15 cellular contexts compared by ENCODE assay signal in the genomic region with DNA sequence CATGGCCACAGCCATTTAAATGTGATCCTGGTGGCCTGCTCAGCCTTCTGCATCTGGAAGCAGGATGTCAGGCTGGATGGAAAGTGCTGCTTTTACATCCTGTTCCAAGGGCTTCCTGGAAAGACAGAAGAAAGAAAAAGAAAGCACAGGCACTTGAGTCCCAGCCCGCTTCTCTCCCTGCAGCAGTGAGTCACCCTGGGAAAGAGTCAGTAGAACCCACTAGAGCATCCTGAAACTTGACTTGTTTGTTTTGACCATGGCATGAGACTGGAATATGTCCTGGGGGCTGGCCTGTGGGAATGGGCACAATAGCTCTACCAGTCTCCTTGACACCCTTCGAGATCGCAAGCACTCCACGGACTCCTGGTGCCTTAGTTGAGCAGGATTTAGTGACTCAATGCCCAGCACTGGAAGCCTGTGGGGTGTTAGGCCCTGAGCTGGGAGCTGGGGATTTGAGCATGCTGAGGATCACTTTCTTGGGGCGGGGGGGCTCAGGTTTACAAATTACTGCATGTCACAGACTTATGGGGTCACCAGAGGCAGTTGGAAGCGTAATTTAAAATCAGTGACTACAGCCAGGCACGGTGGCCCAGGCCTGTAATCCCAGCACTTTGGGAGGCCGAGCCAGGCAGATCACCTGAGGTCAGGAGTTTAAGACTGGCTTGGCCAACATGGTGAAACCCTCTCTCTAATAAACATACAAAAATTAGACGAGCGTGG. TPM values are rescaled to one million over a fixed set of nuclear protein-coding genes. Genes with fewer than 3 reads are reported as not detected.
A peak's percentile ranks its signal among the peaks of the same experiment; 100 is the strongest.
DNase-seq lines count a peak whose midpoint lies in the region; ATAC-seq, FAIRE-seq and TF ChIP-seq lines count a peak whose summit lies in the region.
"Had no signal": no experiment of that assay in that cellular context is flagged by ENCODE, and none has a peak within 500 bp of the region (broad histone marks: within the 10 kb centered on the region; RNA-seq: fewer than 3 reads in every experiment).

No MANE protein-coding gene starts in this region.

- H3K27me3 ChIP-seq in GM23338 (ENCODE audit: insufficient read depth) (no peaks in the 10 kb centered on the region), astrocyte (ENCODE audit: insufficient read depth, low read length) (peaks cover 4% of the 10 kb centered on the region)

- no peaks in the 10 kb centered on the region for H3F3A ChIP-seq in GM23338 (replicated peaks; ENCODE audit: low read depth)

- no peak overlapping the region for H3K9ac ChIP-seq in astrocyte (ENCODE audit: low read length)

- H3K27me3 Mint-ChIP-seq in GM23338 (ENCODE audit: insufficient read depth, low read depth, poor library complexity) (peaks cover 11% of the 10 kb centered on the region), astrocyte (ENCODE audit: low read depth, unreplicated experiment) (peaks cover 5% of the 10 kb centered on the region)
- H3K27me3 Mint-ChIP-seq in natural killer cell treated with Interleukin-12 subunit alpha and Interleukin-12 subunit beta and Interleukin-15 and Interleukin-18, amount 100 ng/mL, for 72 hours: no peaks in the 10 kb centered on the region

- peaks cover 18% of the 10 kb centered on the region for H3K4me1 Mint-ChIP-seq in GM23338
- H3K4me1 Mint-ChIP-seq in astrocyte (ENCODE audit: low read depth, unreplicated experiment): peaks cover 14% of the 10 kb centered on the region
- H3K4me1 Mint-ChIP-seq in natural killer cell treated with Interleukin-12 subunit alpha and Interleukin-12 subunit beta and Interleukin-15 and Interleukin-18, amount 100 ng/mL, for 72 hours (ENCODE audit: low read depth in 2 of 2): no peaks in the 10 kb centered on the region

- H3K27ac Mint-ChIP-seq in GM23338 (peak overlapping the region; percentile 78; the same call in 1 of the 2 replicates), astrocyte (ENCODE audit: unreplicated experiment) (peak overlapping the region; percentile 81)
- no peak overlapping the region for H3K27ac Mint-ChIP-seq in natural killer cell treated with Interleukin-12 subunit alpha and Interleukin-12 subunit beta and Interleukin-15 and Interleukin-18, amount 100 ng/mL, for 72 hours

- ATAC-seq in GM23338 (no peak), sciatic nerve (peak; percentile 56)
- ATAC-seq in natural killer cell treated with Interleukin-12 subunit alpha and Interleukin-12 subunit beta and Interleukin-15 and Interleukin-18, amount 100 ng/mL, for 72 hours: no peak
- ATAC-seq: left colon had no signal

- H3K27ac ChIP-seq in GM23338 (ENCODE audit: low read depth): 0 out of 2 replicates have a peak overlapping the region, but pooled peaks have one; percentile 68
- peak overlapping the region; percentile 8 for H3K27ac ChIP-seq in astrocyte (ENCODE audit: low read depth, low read length)
- H3K27ac ChIP-seq: psoas muscle had no signal

- H3K36me3 ChIP-seq in GM23338 (ENCODE audit: insufficient read depth) (no peaks in the 10 kb centered on the region), astrocyte (ENCODE audit: insufficient read depth, low read length) (no peaks in the 10 kb centered on the region)

- FAIRE-seq in astrocyte (lab: Jason Lieb, UNC): peak; percentile 90

- H3K79me2 ChIP-seq in GM23338 (replicated peaks; ENCODE audit: insufficient read depth) (no peaks in the 10 kb centered on the region), astrocyte (ENCODE audit: insufficient read depth, low read length) (no peaks in the 10 kb centered on the region)

- H3K9me3 Mint-ChIP-seq in GM23338: no peaks in the 10 kb centered on the region; the same call in 2 of the 3 replicates
- H3K9me3 Mint-ChIP-seq in astrocyte (ENCODE audit: unreplicated experiment): no peaks in the 10 kb centered on the region
- H3K9me3 Mint-ChIP-seq in natural killer cell treated with Interleukin-12 subunit alpha and Interleukin-12 subunit beta and Interleukin-15 and Interleukin-18, amount 100 ng/mL, for 72 hours: no peaks in the 10 kb centered on the region

- H3K4me3 ChIP-seq in GM23338 (no peak overlapping the region), astrocyte (ENCODE audit: insufficient read depth, low read depth, low read length) (no peak overlapping the region)
- H3K4me3 ChIP-seq: psoas muscle had no signal

- H3K4me2 ChIP-seq in GM23338: no peak overlapping the region
- H3K4me2 ChIP-seq in astrocyte (ENCODE audit: low read length): peak overlapping the region; percentile 26

- no peak overlapping the region for H3K4me3 Mint-ChIP-seq in GM23338
- no peak overlapping the region for H3K4me3 Mint-ChIP-seq in astrocyte (ENCODE audit: unreplicated experiment)
- H3K4me3 Mint-ChIP-seq in natural killer cell treated with Interleukin-12 subunit alpha and Interleukin-12 subunit beta and Interleukin-15 and Interleukin-18, amount 100 ng/mL, for 72 hours: no peak overlapping the region

- H3K36me3 Mint-ChIP-seq in GM23338 (ENCODE audit: low read depth) (no peaks in the 10 kb centered on the region; the same call in 2 of the 3 replicates), astrocyte (ENCODE audit: low read depth, unreplicated experiment) (no peaks in the 10 kb centered on the region)
- no peaks in the 10 kb centered on the region for H3K36me3 Mint-ChIP-seq in natural killer cell treated with Interleukin-12 subunit alpha and Interleukin-12 subunit beta and Interleukin-15 and Interleukin-18, amount 100 ng/mL, for 72 hours

- peaks cover 12% of the 10 kb centered on the region for H3K4me1 ChIP-seq in GM23338 (ENCODE audit: insufficient read depth)
- peaks cover 8% of the 10 kb centered on the region for H3K4me1 ChIP-seq in astrocyte (ENCODE audit: insufficient read depth, low read length)

- H3K9me3 ChIP-seq in astrocyte (ENCODE audit: insufficient read depth, low read depth, low read length): no peaks in the 10 kb centered on the region
- H3K9me3 ChIP-seq: psoas muscle had no signal

- no peak for TF ChIP-seq CTCF in GM23338 (conservative IDR thresholded peaks at IDR 0.05; ENCODE audit: low read depth in 2 of 2)
- TF ChIP-seq CTCF in astrocyte (IDR thresholded peaks at IDR 0.05; ENCODE audit: insufficient read depth, low read depth, low read length): no peak

- no peaks in the 10 kb centered on the region for H3K9me2 ChIP-seq in GM23338 (ENCODE audit: insufficient read depth)

- H2AFZ ChIP-seq in GM23338 (peak overlapping the region; percentile 72; the same call in 1 of the 2 replicates), astrocyte (ENCODE audit: low read depth, low read length) (peak overlapping the region; percentile 62)

- intact Hi-C loops in sciatic nerve (cut with DNase I): no loop called here

- no peaks in the 10 kb centered on the region for H4K20me1 ChIP-seq in GM23338 (replicated peaks; ENCODE audit: insufficient read depth)
- no peaks in the 10 kb centered on the region for H4K20me1 ChIP-seq in astrocyte (ENCODE audit: insufficient read depth, low read length)

- DNase-seq in GM23338 (ENCODE audit: low spot score) (no peak), astrocyte (ENCODE audit: low read depth) (peak; percentile 68), foreskin melanocyte (peak; percentile 75), sciatic nerve (ENCODE audit: low spot score) (no peak), NCI-H1092 (lab: John Stamatoyannopoulos, UW) (no peak), T-helper 9 cell (no peak)
- DNase-seq in natural killer cell treated with Interleukin-12 subunit alpha and Interleukin-12 subunit beta and Interleukin-15 and Interleukin-18, amount 100 ng/mL, for 72 hours (ENCODE audit: low spot score): no peak
- no peak for DNase-seq in stimulated activated CD4-positive, alpha-beta T cell treated with anti-CD3 and anti-CD28 coated beads, Interleukin-15, amount 100 ng/mL, for 24 hours
- DNase-seq: activated CD4-positive, alpha-beta T cell treated with anti-CD3 and anti-CD28 coated beads for 1 hour; activated gamma-delta T cell treated with Interleukin-2 at 50 U/mL for 16 hours; Calu3; Karpas-422; left colon; NCI-H2171; psoas muscle had no signal

TF ChIP-seq in GM23338, 12 proteins besides CTCF, POLR2A, EP300 and RAD21 (continues in another document):
- TF ChIP-seq EZH2 (IDR thresholded peaks at IDR 0.05; ENCODE audit: low read depth, unreplicated experiment) (no peak), POLR2AphosphoS5 (IDR thresholded peaks at IDR 0.05; ENCODE audit: low read depth) (no peak), CREB1 (CRISPR knock-in tag; IDR thresholded peaks at IDR 0.05; ENCODE audit: low read depth) (no peak)
- TF ChIP-seq, protein P1, sequence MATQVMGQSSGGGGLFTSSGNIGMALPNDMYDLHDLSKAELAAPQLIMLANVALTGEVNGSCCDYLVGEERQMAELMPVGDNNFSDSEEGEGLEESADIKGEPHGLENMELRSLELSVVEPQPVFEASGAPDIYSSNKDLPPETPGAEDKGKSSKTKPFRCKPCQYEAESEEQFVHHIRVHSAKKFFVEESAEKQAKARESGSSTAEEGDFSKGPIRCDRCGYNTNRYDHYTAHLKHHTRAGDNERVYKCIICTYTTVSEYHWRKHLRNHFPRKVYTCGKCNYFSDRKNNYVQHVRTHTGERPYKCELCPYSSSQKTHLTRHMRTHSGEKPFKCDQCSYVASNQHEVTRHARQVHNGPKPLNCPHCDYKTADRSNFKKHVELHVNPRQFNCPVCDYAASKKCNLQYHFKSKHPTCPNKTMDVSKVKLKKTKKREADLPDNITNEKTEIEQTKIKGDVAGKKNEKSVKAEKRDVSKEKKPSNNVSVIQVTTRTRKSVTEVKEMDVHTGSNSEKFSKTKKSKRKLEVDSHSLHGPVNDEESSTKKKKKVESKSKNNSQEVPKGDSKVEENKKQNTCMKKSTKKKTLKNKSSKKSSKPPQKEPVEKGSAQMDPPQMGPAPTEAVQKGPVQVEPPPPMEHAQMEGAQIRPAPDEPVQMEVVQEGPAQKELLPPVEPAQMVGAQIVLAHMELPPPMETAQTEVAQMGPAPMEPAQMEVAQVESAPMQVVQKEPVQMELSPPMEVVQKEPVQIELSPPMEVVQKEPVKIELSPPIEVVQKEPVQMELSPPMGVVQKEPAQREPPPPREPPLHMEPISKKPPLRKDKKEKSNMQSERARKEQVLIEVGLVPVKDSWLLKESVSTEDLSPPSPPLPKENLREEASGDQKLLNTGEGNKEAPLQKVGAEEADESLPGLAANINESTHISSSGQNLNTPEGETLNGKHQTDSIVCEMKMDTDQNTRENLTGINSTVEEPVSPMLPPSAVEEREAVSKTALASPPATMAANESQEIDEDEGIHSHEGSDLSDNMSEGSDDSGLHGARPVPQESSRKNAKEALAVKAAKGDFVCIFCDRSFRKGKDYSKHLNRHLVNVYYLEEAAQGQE (IDR thresholded peaks at IDR 0.05; ENCODE audit: unreplicated experiment): no peak

RNA-seq across cellular contexts. Expression of gene GNA13, which starts 22.1 kb away (rescaled TPM):
- 88.1 and 95.5 TPM in 2 replicates for total RNA-seq in GM23338 (2014; rRNA removed; shearing (Covaris generic))
- 19.0 and 20.2 TPM in 2 replicates for polyA plus RNA-seq in GM23338 (2016; fragmentation: Nextera tagmentation; extraction: Ambion mirVana)
- total RNA-seq in astrocyte: 63.6 and 65.2 TPM in 2 replicates
- 50.3 TPM for total RNA-seq in sciatic nerve
- total RNA-seq in natural killer cell treated with Interleukin-12 subunit alpha and Interleukin-12 subunit beta and Interleukin-15 and Interleukin-18, amount 100 ng/mL, for 72 hours: 10 to 100 TPM; 59.3 to 65.3 TPM

RNA-seq across cellular contexts. Expression of gene RGS9, which starts 58.6 kb away (rescaled TPM):
- total RNA-seq in GM23338 (2014; rRNA removed; shearing (Covaris generic)): 12.8 and 19.2 TPM in 2 replicates
- polyA plus RNA-seq in GM23338 (2016; fragmentation: Nextera tagmentation; extraction: Ambion mirVana): 29.6 and 29.8 TPM in 2 replicates
- total RNA-seq in astrocyte (8.6 and 9.4 TPM in 2 replicates), sciatic nerve (21.0 TPM)
- total RNA-seq in natural killer cell treated with Interleukin-12 subunit alpha and Interleukin-12 subunit beta and Interleukin-15 and Interleukin-18, amount 100 ng/mL, for 72 hours: 10 to 100 TPM; 14.1 to 16.2 TPM

Comparison
In these comparisons a context has a peak if more than half of its experiments do, and no peak if none do; other contexts are left out.
1. DNase-seq: peak in astrocyte (single experiment) and foreskin melanocyte (single experiment); none in GM23338 (single experiment), sciatic nerve (single experiment), natural killer cell treated with Interleukin-12 subunit alpha and Interleukin-12 subunit beta and Interleukin-15 and Interleukin-18, amount 100 ng/mL, for 72 hours (single experiment), NCI-H1092 (single experiment), T-helper 9 cell (single experiment) and stimulated activated CD4-positive, alpha-beta T cell treated with anti-CD3 and anti-CD28 coated beads, Interleukin-15, amount 100 ng/mL, for 24 hours (single experiment).
2. H3K27ac Mint-ChIP-seq: peak in GM23338 (single experiment) and astrocyte (single experiment); none in natural killer cell treated with Interleukin-12 subunit alpha and Interleukin-12 subunit beta and Interleukin-15 and Interleukin-18, amount 100 ng/mL, for 72 hours (0 of 2).